In genomic region chr13:29844441-29844840, GRCh38 we compare ENCODE assay signal across 2 cellular contexts.
TF ChIP-seq lines count a peak whose summit lies in the region.

No MANE protein-coding gene starts in this region.

TF ChIP-seq in IMR-90, 13 proteins besides CTCF, POLR2A, EP300 and RAD21:
- no peak for TF ChIP-seq FOS (IDR thresholded peaks at IDR 0.05; ENCODE audit: low read depth, low read length)
- TF ChIP-seq MAZ (IDR thresholded peaks at IDR 0.05; ENCODE audit: borderline replicate concordance, low read depth, low read length), result no peak
- TF ChIP-seq CEBPB (IDR thresholded peaks at IDR 0.05; ENCODE audit: low read depth, low read length), result no peak
- TF ChIP-seq CHD1 (IDR thresholded peaks at IDR 0.05; ENCODE audit: low read depth, low read length), result no peak
- no peak for TF ChIP-seq MXI1 (IDR thresholded peaks at IDR 0.05; ENCODE audit: borderline replicate concordance, low read depth, low read length)
- no peak for TF ChIP-seq SMC3 (IDR thresholded peaks at IDR 0.05; ENCODE audit: low read depth, low read length)
- TF ChIP-seq RFX5 (IDR thresholded peaks at IDR 0.05; ENCODE audit: low read depth, low read length), result no peak
- no peak for TF ChIP-seq USF2 (IDR thresholded peaks at IDR 0.05; ENCODE audit: low read depth, low read length)
- no peak for TF ChIP-seq MAFK (IDR thresholded peaks at IDR 0.05; ENCODE audit: low read depth, low read length)
- TF ChIP-seq NFE2L2 (IDR thresholded peaks at IDR 0.05; ENCODE audit: low read depth, low read length), result no peak
- TF ChIP-seq BHLHE40 (IDR thresholded peaks at IDR 0.05; ENCODE audit: low read depth, low read length), result no peak
- TF ChIP-seq RCOR1 (IDR thresholded peaks at IDR 0.05; ENCODE audit: insufficient replicate concordance, low read length), result no peak
- TF ChIP-seq ELK1 (IDR thresholded peaks at IDR 0.05; ENCODE audit: borderline replicate concordance, low read depth, low read length), result no peak

TF ChIP-seq in GM12878, 131 proteins besides CTCF, POLR2A, EP300 and RAD21:
- TF ChIP-seq NR2C2 (IDR thresholded peaks at IDR 0.05; ENCODE audit: borderline replicate concordance, control insufficient read depth, insufficient read length, low read depth) (no peak), BCL3 (IDR thresholded peaks at IDR 0.05; ENCODE audit: borderline replicate concordance, insufficient read depth, low read depth, low read length, poor library complexity, severe bottlenecking) (no peak), RELA (IDR thresholded peaks at IDR 0.05; ENCODE audit: borderline replicate concordance, partially characterized antibody) (no peak), CBX5 (IDR thresholded peaks at IDR 0.05; ENCODE audit: low read depth) (no peak), SUZ12 (IDR thresholded peaks at IDR 0.05; ENCODE audit: unreplicated experiment) (no peak), MEF2A (IDR thresholded peaks at IDR 0.05; ENCODE audit: insufficient read depth, low read depth, low read length) (no peak), HDAC2 (IDR thresholded peaks at IDR 0.05) (no peak), WRNIP1 (IDR thresholded peaks at IDR 0.05; ENCODE audit: borderline replicate concordance, low read depth, low read length) (no peak), TCF7 (IDR thresholded peaks at IDR 0.05; ENCODE audit: borderline replicate concordance) (no peak), ZNF622 (IDR thresholded peaks at IDR 0.05) (no peak), POLR2AphosphoS2 (IDR thresholded peaks at IDR 0.05; ENCODE audit: low read depth, low read length) (no peak), NFIC (IDR thresholded peaks at IDR 0.05; ENCODE audit: low read depth, low read length) (no peak), ASH2L (IDR thresholded peaks at IDR 0.05; ENCODE audit: borderline replicate concordance, low read depth) (no peak), CHD4 (IDR thresholded peaks at IDR 0.05) (no peak), CREB1 (IDR thresholded peaks at IDR 0.05; ENCODE audit: low read depth) (no peak), SREBF1 (IDR thresholded peaks at IDR 0.05; ENCODE audit: low read length) (no peak), NR2F1 (conservative IDR thresholded peaks at IDR 0.05) (no peak)
